Comparison of ENCODE assay signal across 9 cellular contexts in genomic region chr3:107988464-107989156, GRCh38.
A peak's percentile ranks its signal among the peaks of the same experiment; 100 is the strongest.
DNase-seq lines count a peak whose midpoint lies in the region; ATAC-seq and TF ChIP-seq lines count a peak whose summit lies in the region.
"Had no signal": no experiment of that assay in that cellular context is flagged by ENCODE, and none has a peak within 500 bp of the region (broad histone marks: within the 10 kb centered on the region; RNA-seq: fewer than 3 reads in every experiment).

No MANE protein-coding gene starts in this region.

- no peaks in the 10 kb centered on the region for H3K36me3 ChIP-seq in heart left ventricle
- no peaks in the 10 kb centered on the region for H3K36me3 ChIP-seq in suprapubic skin

- H3K9me3 Mint-ChIP-seq in T-cell = no peaks in the 10 kb centered on the region

- ATAC-seq in T-cell (replicated peaks in 1 of 4) (peak in 2 of 4 experiments; percentile 75 to 84), heart left ventricle (peak in 3 of 4 donors; percentile 4 to 56 (median 53)), HG02973 (IDR thresholded peaks at IDR 0.05; ENCODE audit: unreplicated experiment) (no peak), HG03565 (IDR thresholded peaks at IDR 0.05; ENCODE audit: unreplicated experiment) (no peak)

- H3K4me1 Mint-ChIP-seq in T-cell = peaks cover 27 to 46% (median 38%) of the 10 kb centered on the region in 3 donors

- peak overlapping the region; percentile 89 to 96 for H3K27ac Mint-ChIP-seq in T-cell

- H3K27me3 Mint-ChIP-seq in T-cell = no peaks in the 10 kb centered on the region

- H3K36me3 Mint-ChIP-seq in T-cell = no peaks in the 10 kb centered on the region

- WGBS in heart left ventricle, 4 donors = 53 to 74% (median 69%) methylated on average over 6 of the region's 6 CpGs
- WGBS in suprapubic skin = 33% methylated on average over 6 of the region's 6 CpGs

- TF ChIP-seq CTCF in heart left ventricle (IDR thresholded peaks at IDR 0.05) (no peak), suprapubic skin (IDR thresholded peaks at IDR 0.05) (no peak), GM10266 (IDR thresholded peaks at IDR 0.05; ENCODE audit: control insufficient read depth, insufficient read depth, low read depth, missing control alignments) (no peak)

- no peaks in the 10 kb centered on the region for H3K27me3 ChIP-seq in heart left ventricle
- H3K27me3 ChIP-seq in suprapubic skin = no peaks in the 10 kb centered on the region

- H3K9me3 ChIP-seq in heart left ventricle (no peaks in the 10 kb centered on the region), suprapubic skin (no peaks in the 10 kb centered on the region)

- CTCF ChIA-PET in T-cell (lab: Charles Lee) = interaction anchor here (0.5 to 0.6 kb wide), 3 partner anchors 10 to 138 kb away, joined by 3 to 8 read pairs (median 3); no protein-coding TSS in a partner anchor

- intact Hi-C loops in heart left ventricle (cut with DNase I) = loop anchor here in 1 of 10 donors (10.0 kb wide), 1 partner anchor 106 kb away; the partner anchor contains the start of gene CD47

- POLR2A ChIA-PET in T-cell (lab: Charles Lee) = no interaction called here

- H3K27ac ChIP-seq in heart left ventricle (peak overlapping the region in 1 of 12 donors; percentile 89), suprapubic skin (peak overlapping the region; percentile 49)

- H3K4me1 ChIP-seq in heart left ventricle (peaks cover 0 to 62% (median 26%) of the 10 kb centered on the region in 12 donors), suprapubic skin (peaks cover 62% of the 10 kb centered on the region)

- no peak for TF ChIP-seq EP300 in suprapubic skin (IDR thresholded peaks at IDR 0.05)

- TF ChIP-seq POLR2A in heart left ventricle (IDR thresholded peaks at IDR 0.05) = no peak
- no peak for TF ChIP-seq POLR2A in suprapubic skin (IDR thresholded peaks at IDR 0.05)

- DNase-seq in activated T-cell treated with anti-CD3 and anti-CD28 coated beads for 1 hour (ENCODE audit: low read depth) (peak; percentile 6), activated T-cell treated with anti-CD3 and anti-CD28 coated beads for 4 hours (no peak), T-cell (peak in 3 of 34 experiments; percentile 12 to 35 (median 23)), heart left ventricle (peak in 4 of 5 donors; percentile 25 to 78 (median 62)), suprapubic skin (ENCODE audit: low spot score in 2 of 2) (peak in 1 of 2 donors; percentile 82), GM10266 (ENCODE audit: extremely low spot score) (no peak)
- DNase-seq: head of caudate nucleus had no signal

- H3K4me3 Mint-ChIP-seq in T-cell = peak overlapping the region in 2 of 3 donors; percentile 25 to 72

- H3K4me3 ChIP-seq in heart left ventricle = no peak overlapping the region
- H3K4me3 ChIP-seq in suprapubic skin = no peak overlapping the region

Comparison
In these comparisons a context has a peak if more than half of its experiments do, and no peak if none do; other contexts are left out.
1. DNase-seq: peak in activated T-cell treated with anti-CD3 and anti-CD28 coated beads for 1 hour (single experiment) and heart left ventricle (4 of 5); none in activated T-cell treated with anti-CD3 and anti-CD28 coated beads for 4 hours (single experiment) and GM10266 (single experiment).
2. ATAC-seq: peak in heart left ventricle (3 of 4); none in HG02973 (single experiment) and HG03565 (single experiment).